ENCODE assay signal across 17 cellular contexts in the genomic region with DNA sequence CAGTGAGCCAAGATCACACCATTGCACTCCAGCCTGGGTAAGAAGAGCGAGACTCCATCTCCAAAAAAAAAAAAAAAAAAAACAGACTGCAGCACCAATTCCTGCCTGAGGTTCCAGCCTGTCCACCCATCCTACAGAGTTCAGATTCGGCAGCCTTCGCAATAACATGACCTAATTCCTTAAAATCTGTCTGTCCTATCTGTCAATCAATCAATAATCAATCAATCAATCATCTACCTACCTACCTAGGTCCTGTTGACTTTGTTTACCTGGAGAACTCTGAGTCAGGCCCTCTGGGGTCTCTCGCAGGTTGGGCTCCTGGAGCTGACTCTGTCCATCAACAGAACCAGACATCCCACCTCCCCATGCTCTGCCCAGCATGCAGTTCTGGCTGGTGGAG.
DNase-seq lines count a peak whose midpoint lies in the region; ATAC-seq and TF ChIP-seq lines count a peak whose summit lies in the region.
"Had no signal": no experiment of that assay in that cellular context is flagged by ENCODE, and none has a peak within 500 bp of the region (broad histone marks: within the 10 kb centered on the region; RNA-seq: fewer than 3 reads in every experiment).

No MANE protein-coding gene starts in this region.

- H3K9ac ChIP-seq in neuronal stem cell (ENCODE audit: low read depth, low read length, poor library complexity), result no peak overlapping the region
- H3K9ac ChIP-seq: BLaER1 treated with 17β-estradiol and CSF1 and Interleukin-3, amounts not matched to agents 10 nM and 100 nM had no signal

- H3K9me3 Mint-ChIP-seq in glutamatergic neuron (ENCODE audit: unreplicated experiment), result peaks cover 17% of the 10 kb centered on the region
- H3K9me3 Mint-ChIP-seq in natural killer cell treated with Interleukin-12 subunit alpha and Interleukin-12 subunit beta and Interleukin-15 and Interleukin-18, amount 100 ng/mL, for 72 hours, result no peaks in the 10 kb centered on the region
- H3K9me3 Mint-ChIP-seq: CD4-positive, alpha-beta T cell; CD8-positive, alpha-beta T cell had no signal

- H3K23ac ChIP-seq in neuronal stem cell (ENCODE audit: low read depth, low read length, poor library complexity), result no peak overlapping the region

- no peak overlapping the region for H4K8ac ChIP-seq in neuronal stem cell (ENCODE audit: low read depth, low read length)

- peak overlapping the region; percentile 8 for H3K18ac ChIP-seq in neuronal stem cell (ENCODE audit: low read length)

- H3K4me1 ChIP-seq in neuronal stem cell (ENCODE audit: control insufficient read depth in 2 of 2, insufficient read depth in 1 of 2, low read depth in 1 of 2, low read length in 2 of 2), result peaks cover 0 to 18% of the 10 kb centered on the region in 2 donors
- H3K4me1 ChIP-seq: A549, Caco-2 had no signal

- no peak overlapping the region for H4K91ac ChIP-seq in neuronal stem cell (ENCODE audit: low read depth, low read length, poor library complexity)

- no peak overlapping the region for H3K4me3 ChIP-seq in neuronal stem cell (ENCODE audit: low read length in 2 of 2)
- H3K4me3 ChIP-seq: A549; BLaER1 treated with 17β-estradiol and CSF1 and Interleukin-3, amounts not matched to agents 10 nM and 100 nM had no signal

- H3K9me3 ChIP-seq in neuronal stem cell (replicated peaks in 1 of 2; ENCODE audit: control insufficient read depth in 2 of 2, insufficient read depth in 1 of 2, low read depth in 1 of 2, low read length in 2 of 2), result no peaks in the 10 kb centered on the region
- H3K9me3 ChIP-seq: A549; BLaER1 treated with 17β-estradiol and CSF1 and Interleukin-3, amounts not matched to agents 10 nM and 100 nM; Caco-2 had no signal

- WGBS in neuronal stem cell (ENCODE audit: extremely low coverage in 2 of 2, insufficient read length in 2 of 2, insufficient replicate concordance in 1 of 2), 2 donors, result no CpG with 5 or more reads among the region's 4 CpGs

- no peak overlapping the region for H2BK12ac ChIP-seq in neuronal stem cell (ENCODE audit: low read length)

- peaks cover 24% of the 10 kb centered on the region for H3K27me3 Mint-ChIP-seq in glutamatergic neuron (ENCODE audit: unreplicated experiment)
- H3K27me3 Mint-ChIP-seq in natural killer cell treated with Interleukin-12 subunit alpha and Interleukin-12 subunit beta and Interleukin-15 and Interleukin-18, amount 100 ng/mL, for 72 hours, result peaks cover 8 to 15% of the 10 kb centered on the region in 2 donors

- no peak overlapping the region for H2BK5ac ChIP-seq in neuronal stem cell (ENCODE audit: low read length)

- no peaks in the 10 kb centered on the region for H3K36me3 ChIP-seq in neuronal stem cell (replicated peaks in 1 of 2; ENCODE audit: control insufficient read depth in 2 of 2, insufficient read depth in 2 of 2, low read length in 2 of 2)
- H3K36me3 ChIP-seq: BLaER1 treated with 17β-estradiol and CSF1 and Interleukin-3, amounts not matched to agents 10 nM and 100 nM had no signal

- H2BK15ac ChIP-seq in neuronal stem cell (ENCODE audit: low read length), result no peak overlapping the region

- H2AK5ac ChIP-seq in neuronal stem cell (ENCODE audit: low read depth, low read length), result no peak overlapping the region

- no peak overlapping the region for H3K4ac ChIP-seq in neuronal stem cell (ENCODE audit: low read length)

- H3K14ac ChIP-seq in neuronal stem cell (ENCODE audit: low read length), result no peak overlapping the region

- H3K4me3 Mint-ChIP-seq in glutamatergic neuron (ENCODE audit: unreplicated experiment), result no peak overlapping the region
- H3K4me3 Mint-ChIP-seq in natural killer cell treated with Interleukin-12 subunit alpha and Interleukin-12 subunit beta and Interleukin-15 and Interleukin-18, amount 100 ng/mL, for 72 hours, result no peak overlapping the region
- H3K4me3 Mint-ChIP-seq: B cell; CD4-positive, alpha-beta T cell; CD8-positive, alpha-beta T cell had no signal

- no peak overlapping the region for H2BK120ac ChIP-seq in neuronal stem cell (ENCODE audit: low read depth, low read length)

- CTCF ChIA-PET in HEK293T (lab: Yijun Ruan, JAX), result no interaction called here

- H3K4me1 Mint-ChIP-seq in glutamatergic neuron (ENCODE audit: low read depth, unreplicated experiment), result peaks cover 47% of the 10 kb centered on the region
- no peaks in the 10 kb centered on the region for H3K4me1 Mint-ChIP-seq in natural killer cell treated with Interleukin-12 subunit alpha and Interleukin-12 subunit beta and Interleukin-15 and Interleukin-18, amount 100 ng/mL, for 72 hours (ENCODE audit: low read depth in 2 of 2)
- H3K4me1 Mint-ChIP-seq: B cell had no signal

- no peak overlapping the region for H3K4me2 ChIP-seq in neuronal stem cell (ENCODE audit: insufficient read depth, low read length, poor library complexity, severe bottlenecking)
- H3K4me2 ChIP-seq: A549 had no signal

- no peak overlapping the region for H3K27ac ChIP-seq in neuronal stem cell (replicated peaks; ENCODE audit: low read length)
- H3K27ac ChIP-seq: 22Rv1; A549; BLaER1 treated with 17β-estradiol and CSF1 and Interleukin-3, amounts not matched to agents 10 nM and 100 nM; C4-2B had no signal

- H3K27ac Mint-ChIP-seq in glutamatergic neuron (ENCODE audit: unreplicated experiment), result peak overlapping the region; percentile 33
- H3K27ac Mint-ChIP-seq in natural killer cell treated with Interleukin-12 subunit alpha and Interleukin-12 subunit beta and Interleukin-15 and Interleukin-18, amount 100 ng/mL, for 72 hours, result no peak overlapping the region
- H3K27ac Mint-ChIP-seq: B cell; CD4-positive, alpha-beta T cell; CD8-positive, alpha-beta T cell had no signal

- POLR2A ChIA-PET in HEK293T (lab: Yijun Ruan, JAX), result interaction anchor here (1.4 kb wide), 1 partner anchor 13 kb away, joined by 3 read pairs; no protein-coding TSS in a partner anchor

- H3K79me1 ChIP-seq in neuronal stem cell (ENCODE audit: low read depth, low read length), result peaks cover 2% of the 10 kb centered on the region

- DNase-seq in HEK293T (ENCODE audit: extremely low spot score) (no peak), glutamatergic neuron (no peak), neuronal stem cell (ENCODE audit: low spot score) (no peak), NCI-H345 treated with DMSO at 0.1 percent for 48 hours (lab: John Stamatoyannopoulos, UW; ENCODE audit: unreplicated experiment) (no peak)
- no peak for DNase-seq in natural killer cell treated with Interleukin-12 subunit alpha and Interleukin-12 subunit beta and Interleukin-15 and Interleukin-18, amount 100 ng/mL, for 72 hours (ENCODE audit: low spot score)
- DNase-seq: AML-193; Caco-2; Calu3; CD4-positive, alpha-beta T cell; CD8-positive, alpha-beta T cell; DMS79 treated with DMSO at 0.1 percent for 48 hours; GF-D8 had no signal

- peaks cover 0 to 38% (median 0%) of the 10 kb centered on the region in 3 experiments for H3K27me3 ChIP-seq in neuronal stem cell (ENCODE audit: control insufficient read depth in 3 of 3, insufficient read depth in 3 of 3, low read depth in 1 of 3, low read length in 3 of 3)

- ATAC-seq in natural killer cell treated with Interleukin-12 subunit alpha and Interleukin-12 subunit beta and Interleukin-15 and Interleukin-18, amount 100 ng/mL, for 72 hours, result no peak
- ATAC-seq: A549; CD8-positive, alpha-beta T cell had no signal

- no peak overlapping the region for H2AFZ ChIP-seq in neuronal stem cell (ENCODE audit: low read length)

- no peaks in the 10 kb centered on the region for H3K36me3 Mint-ChIP-seq in glutamatergic neuron (ENCODE audit: unreplicated experiment)
- H3K36me3 Mint-ChIP-seq in natural killer cell treated with Interleukin-12 subunit alpha and Interleukin-12 subunit beta and Interleukin-15 and Interleukin-18, amount 100 ng/mL, for 72 hours, result no peaks in the 10 kb centered on the region
- H3K36me3 Mint-ChIP-seq: CD8-positive, alpha-beta T cell had no signal

- no peak for TF ChIP-seq CTCF in glutamatergic neuron (IDR thresholded peaks at IDR 0.05; ENCODE audit: partially characterized antibody, unreplicated experiment)

TF ChIP-seq in HEK293T, 16 proteins besides CTCF, POLR2A, EP300 and RAD21:
- TF ChIP-seq BHLHE40 (IDR thresholded peaks at IDR 0.05; ENCODE audit: borderline replicate concordance), result no peak
- TF ChIP-seq, protein P1, sequence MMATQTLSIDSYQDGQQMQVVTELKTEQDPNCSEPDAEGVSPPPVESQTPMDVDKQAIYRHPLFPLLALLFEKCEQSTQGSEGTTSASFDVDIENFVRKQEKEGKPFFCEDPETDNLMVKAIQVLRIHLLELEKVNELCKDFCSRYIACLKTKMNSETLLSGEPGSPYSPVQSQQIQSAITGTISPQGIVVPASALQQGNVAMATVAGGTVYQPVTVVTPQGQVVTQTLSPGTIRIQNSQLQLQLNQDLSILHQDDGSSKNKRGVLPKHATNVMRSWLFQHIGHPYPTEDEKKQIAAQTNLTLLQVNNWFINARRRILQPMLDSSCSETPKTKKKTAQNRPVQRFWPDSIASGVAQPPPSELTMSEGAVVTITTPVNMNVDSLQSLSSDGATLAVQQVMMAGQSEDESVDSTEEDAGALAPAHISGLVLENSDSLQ (IDR thresholded peaks at IDR 0.05), result peak; percentile 80
